ENCODE assay signal across 8 cellular contexts in genomic region chr21:28336299-28336698, GRCh38.
DNase-seq lines count a peak whose midpoint lies in the region; ATAC-seq, FAIRE-seq and TF ChIP-seq lines count a peak whose summit lies in the region.

No MANE protein-coding gene starts in this region.

- DNase-seq in H54 (ENCODE audit: insufficient read length, low spot score), result peak; percentile 3
- DNase-seq in SK-MEL-5 (ENCODE audit: low read depth, low spot score), result peak; percentile 56
- DNase-seq in foreskin melanocyte, result peak; percentile 42
- DNase-seq in sciatic nerve (ENCODE audit: low spot score), result no peak
- DNase-seq in HK-2 (ENCODE audit: unreplicated experiment), result no peak
- no peak for DNase-seq in activated naive CD4-positive, alpha-beta T cell treated with Interleukin-2 at 50 U/mL for 16 hours
- no peak for DNase-seq in islet precursor cell

- in situ Hi-C loops in SK-MEL-5 (cut with HindIII; ENCODE audit: low pct_unique_long_range_greater_than_20kb, low sequenced_read_pairs), result no loop called here

- intact Hi-C loops in sciatic nerve (cut with DNase I), result no loop called here

- FAIRE-seq in H54 (lab: Jason Lieb, UNC), result peak; percentile 80

- ATAC-seq in sciatic nerve (peak; percentile 55), GM21576 (IDR thresholded peaks at IDR 0.05; ENCODE audit: unreplicated experiment) (no peak)

- TF ChIP-seq POLR2A in H54 (IDR thresholded peaks at IDR 0.05; ENCODE audit: low read depth, low read length), result no peak

Comparison
In these comparisons a context has a peak if more than half of its experiments do, and no peak if none do; other contexts are left out.
1. DNase-seq: peak in H54 (single experiment), SK-MEL-5 (single experiment) and foreskin melanocyte (single experiment); none in sciatic nerve (single experiment), HK-2 (single experiment), activated naive CD4-positive, alpha-beta T cell treated with Interleukin-2 at 50 U/mL for 16 hours (single experiment) and islet precursor cell (single experiment).